In genomic region chr2:228624708-228625107, GRCh38 we compare ENCODE assay signal across 20 cellular contexts.
"Had no signal": no experiment of that assay in that cellular context is flagged by ENCODE, and none has a peak within 500 bp of the region (broad histone marks: within the 10 kb centered on the region; RNA-seq: fewer than 3 reads in every experiment).

No MANE protein-coding gene starts in this region.

- H3K4me3 ChIP-seq: coronary artery, dorsolateral prefrontal cortex, esophagus muscularis mucosa, gastrocnemius medialis, heart right ventricle, left lung, lower lobe of right lung, mucosa of descending colon had no signal

- H3K27ac ChIP-seq: coronary artery, dorsolateral prefrontal cortex, esophagus muscularis mucosa, gastrocnemius medialis, heart right ventricle, left lung, lower lobe of right lung had no signal

- H3K4me1 ChIP-seq: esophagus muscularis mucosa, gastrocnemius medialis, heart right ventricle, left lung, lower lobe of right lung had no signal

- H3K36me3 ChIP-seq: esophagus muscularis mucosa, gastrocnemius medialis, heart right ventricle, left lung, lower lobe of right lung had no signal

- DNase-seq: dermis blood vessel endothelial cell; dorsolateral prefrontal cortex; effector CD4-positive, alpha-beta T cell; effector memory CD4-positive, alpha-beta T cell; foreskin fibroblast; foreskin melanocyte; gastrocnemius medialis; glutamatergic neuron; head of caudate nucleus; heart right ventricle; hippocampal formation; left cardiac atrium; left lung; left ventricle myocardium superior; lower lobe of right lung; mesenchymal stem cell; mucosa of descending colon; naive B cell had no signal

- ATAC-seq: gastrocnemius medialis, heart right ventricle, left cardiac atrium, left lung, left ventricle myocardium superior, lower lobe of right lung had no signal

- H3K9me3 ChIP-seq: esophagus muscularis mucosa, gastrocnemius medialis, heart right ventricle, left lung, lower lobe of right lung, mucosa of descending colon had no signal

- H3K27me3 ChIP-seq: esophagus muscularis mucosa, gastrocnemius medialis, heart right ventricle, left lung had no signal
